8 cellular contexts compared by ENCODE assay signal in the genomic region with DNA sequence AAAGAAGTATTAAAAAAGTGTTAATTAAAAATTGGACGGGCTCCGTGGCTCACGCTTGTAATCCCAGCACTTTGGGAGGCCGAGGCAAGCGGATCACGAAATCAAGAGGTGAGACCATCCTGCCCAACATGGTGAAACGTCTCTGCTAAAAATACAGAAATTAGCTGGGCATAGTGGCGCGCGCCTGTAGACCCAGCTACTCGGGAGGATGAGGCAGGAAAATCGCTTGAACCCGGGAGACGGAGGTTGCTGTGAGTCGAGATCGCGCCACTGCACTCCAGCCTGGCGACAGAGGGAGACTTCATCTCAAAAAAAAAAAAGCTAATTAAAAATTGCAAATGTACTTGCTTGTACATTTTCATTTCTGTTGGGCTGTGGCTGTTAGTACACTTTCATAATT. TPM values are rescaled to one million over a fixed set of nuclear protein-coding genes. Genes with fewer than 3 reads are reported as not detected.
DNase-seq lines count a peak whose midpoint lies in the region; TF ChIP-seq lines count a peak whose summit lies in the region.
"Not testable (repeated sequence)": the region's sequence is repeated elsewhere in the genome, so short reads cannot be mapped to it uniquely, and the experiment has no call there.

No MANE protein-coding gene starts in this region.

- not testable (repeated sequence) for H3K9me3 Mint-ChIP-seq in activated CD4-positive, alpha-beta T cell treated with anti-CD3 and anti-CD28 coated beads, Interleukin-2, amount 10 ng/mL, durations not matched to agents 24 days and 14 days; MCF 10A (ENCODE audit: unreplicated experiment); type B pancreatic cell

- not testable (repeated sequence) for H3K27me3 Mint-ChIP-seq in activated CD4-positive, alpha-beta T cell treated with anti-CD3 and anti-CD28 coated beads, Interleukin-2, amount 10 ng/mL, durations not matched to agents 24 days and 14 days; MCF 10A (ENCODE audit: insufficient read depth, unreplicated experiment); type B pancreatic cell

- H3K14ac ChIP-seq in mesenchymal stem cell (ENCODE audit: low read length in 2 of 2) = not testable (repeated sequence)

- H3K4me1 Mint-ChIP-seq in activated CD4-positive, alpha-beta T cell treated with anti-CD3 and anti-CD28 coated beads, Interleukin-2, amount 10 ng/mL, durations not matched to agents 24 days and 14 days = peaks cover 35% of the 10 kb centered on the region
- H3K4me1 Mint-ChIP-seq in MCF 10A (ENCODE audit: insufficient read depth, unreplicated experiment) = peaks cover 19% of the 10 kb centered on the region
- peaks cover 29% of the 10 kb centered on the region for H3K4me1 Mint-ChIP-seq in type B pancreatic cell (ENCODE audit: unreplicated experiment)

- DNase-seq in DMS79 treated with DMSO at 0.1 percent for 48 hours (lab: John Stamatoyannopoulos, UW) (peak; percentile 30), mesenchymal stem cell (peak; percentile 6)
- DNase-seq in activated CD4-positive, alpha-beta T cell treated with anti-CD3 and anti-CD28 coated beads, Interleukin-2, amount 10 ng/mL, durations not matched to agents 24 days and 14 days; MCF 10A (ENCODE audit: unreplicated experiment); fibroblast of the aortic adventitia (ENCODE audit: low read depth); prostate gland (ENCODE audit: low spot score); type B pancreatic cell (ENCODE audit: extremely low spot score, unreplicated experiment): not testable (repeated sequence)

- H3K18ac ChIP-seq in mesenchymal stem cell (ENCODE audit: low read depth in 1 of 2, low read length in 2 of 2) = not testable (repeated sequence)

- not testable (repeated sequence) for TF ChIP-seq CTCF in Loucy (conservative IDR thresholded peaks at IDR 0.05; ENCODE audit: low read length); MCF 10A (IDR thresholded peaks at IDR 0.05; ENCODE audit: unreplicated experiment); fibroblast of the aortic adventitia (IDR thresholded peaks at IDR 0.05; ENCODE audit: insufficient read depth, low read length); prostate gland (IDR thresholded peaks at IDR 0.05); type B pancreatic cell (conservative IDR thresholded peaks at IDR 0.05)

- H3K9me3 ChIP-seq in Loucy (ENCODE audit: insufficient read depth, low read depth, low read length); mesenchymal stem cell (ENCODE audit: control insufficient read depth, low read length); prostate gland: not testable (repeated sequence)

- H3K36me3 ChIP-seq in Loucy (ENCODE audit: insufficient read depth, low read length); prostate gland: not testable (repeated sequence)
- peaks cover 14 to 26% of the 10 kb centered on the region in 2 experiments for H3K36me3 ChIP-seq in mesenchymal stem cell (ENCODE audit: control insufficient read depth in 1 of 2, insufficient read depth in 2 of 2, low read depth in 1 of 2, low read length in 2 of 2)

- peaks cover 23% of the 10 kb centered on the region for H3K36me3 Mint-ChIP-seq in activated CD4-positive, alpha-beta T cell treated with anti-CD3 and anti-CD28 coated beads, Interleukin-2, amount 10 ng/mL, durations not matched to agents 24 days and 14 days (ENCODE audit: low read depth)
- H3K36me3 Mint-ChIP-seq in MCF 10A (ENCODE audit: insufficient read depth, unreplicated experiment) = peaks cover 29% of the 10 kb centered on the region
- H3K36me3 Mint-ChIP-seq in type B pancreatic cell = not testable (repeated sequence)

- TF ChIP-seq POLR2A in prostate gland (IDR thresholded peaks at IDR 0.05) = not testable (repeated sequence)

- peaks cover 45% of the 10 kb centered on the region for H3K4me1 ChIP-seq in Loucy (ENCODE audit: insufficient read depth, low read length, poor library complexity, severe bottlenecking)
- H3K4me1 ChIP-seq in mesenchymal stem cell (ENCODE audit: control insufficient read depth, insufficient read depth, low read depth, low read length); prostate gland (replicated peaks): not testable (repeated sequence)

- not testable (repeated sequence) for H3K27me3 ChIP-seq in Loucy (ENCODE audit: insufficient read depth, low read length, poor library complexity, severe bottlenecking); mesenchymal stem cell (ENCODE audit: control insufficient read depth in 1 of 2, insufficient read depth in 1 of 2, low read length in 2 of 2); prostate gland (replicated peaks; ENCODE audit: insufficient read depth)

- POLR2A ChIA-PET in MCF 10A (lab: Yijun Ruan, JAX) = interaction anchor here (0.7 to 5.2 kb wide), 10 partner anchors 8 to 318 kb away, joined by 4 to 65 read pairs (median 12); a partner anchor contains a TSS

- not testable (repeated sequence) for H2BK5ac ChIP-seq in mesenchymal stem cell (ENCODE audit: low read depth, low read length, poor library complexity, severe bottlenecking)

- H3K23ac ChIP-seq in mesenchymal stem cell (ENCODE audit: low read length in 2 of 2) = not testable (repeated sequence)

- H3K4me2 ChIP-seq in Loucy (ENCODE audit: low read depth, low read length, poor library complexity, severe bottlenecking) (peak overlapping the region; percentile 94), mesenchymal stem cell (ENCODE audit: low read length, poor library complexity, severe bottlenecking) (peak overlapping the region; percentile 74)

- 84% methylated on average over 13 of the region's 18 CpGs for WGBS in mesenchymal stem cell
- WGBS in prostate gland = 57% methylated on average over 18 of the region's 18 CpGs

- H3K9me2 ChIP-seq in Loucy (replicated peaks; ENCODE audit: low read depth, low read length) = not testable (repeated sequence)

- H3K27ac Mint-ChIP-seq in activated CD4-positive, alpha-beta T cell treated with anti-CD3 and anti-CD28 coated beads, Interleukin-2, amount 10 ng/mL, durations not matched to agents 24 days and 14 days = not testable (repeated sequence)
- H3K27ac Mint-ChIP-seq in MCF 10A (ENCODE audit: low read depth, unreplicated experiment) (peak overlapping the region; percentile 85), type B pancreatic cell (peak overlapping the region; percentile 90)

- H4K20me1 ChIP-seq in Loucy (ENCODE audit: insufficient read depth, low read length, poor library complexity, severe bottlenecking) = peaks cover 44% of the 10 kb centered on the region

- not testable (repeated sequence) for H2BK120ac ChIP-seq in mesenchymal stem cell (ENCODE audit: low read depth, low read length)

- peak overlapping the region; percentile 95 for H3K4me3 Mint-ChIP-seq in activated CD4-positive, alpha-beta T cell treated with anti-CD3 and anti-CD28 coated beads, Interleukin-2, amount 10 ng/mL, durations not matched to agents 24 days and 14 days
- H3K4me3 Mint-ChIP-seq in MCF 10A (ENCODE audit: unreplicated experiment) (peak overlapping the region; percentile 93), type B pancreatic cell (peak overlapping the region; percentile 95)

- not testable (repeated sequence) for H2AK5ac ChIP-seq in mesenchymal stem cell (ENCODE audit: low read length, severe bottlenecking)

- not testable (repeated sequence) for H3K27ac ChIP-seq in mesenchymal stem cell (ENCODE audit: low read length, poor library complexity, severe bottlenecking); prostate gland

- CTCF ChIA-PET in MCF 10A (lab: Yijun Ruan, JAX) = interaction anchor here (0.6 to 2.0 kb wide), 6 partner anchors 9 to 68 kb away, joined by 3 to 6 read pairs (median 4); no protein-coding TSS in a partner anchor

- not testable (repeated sequence) for H3F3A ChIP-seq in Loucy (ENCODE audit: low read depth)

- H3K79me1 ChIP-seq in mesenchymal stem cell (replicated peaks; ENCODE audit: low read length, poor library complexity, severe bottlenecking) = not testable (repeated sequence)

- H3K9ac ChIP-seq in Loucy (ENCODE audit: low read depth, low read length, poor library complexity, severe bottlenecking) (peak overlapping the region; percentile 83), mesenchymal stem cell (ENCODE audit: low read length) (peak overlapping the region; percentile 96)

- H2BK12ac ChIP-seq in mesenchymal stem cell (ENCODE audit: low read length in 2 of 2) = not testable (repeated sequence)

- H3K79me2 ChIP-seq in Loucy (ENCODE audit: insufficient read depth, low read length) = peaks cover 89% of the 10 kb centered on the region

- not testable (repeated sequence) for H4K8ac ChIP-seq in mesenchymal stem cell (ENCODE audit: low read length)

- BruUV-seq in MCF 10A (replicated peaks; lab: Mats Ljungman, UMichigan) = not testable (repeated sequence)

- intact Hi-C loops in activated CD4-positive, alpha-beta T cell treated with anti-CD3 and anti-CD28 coated beads, Interleukin-2, amount 10 ng/mL, durations not matched to agents 24 days and 14 days (cut with micrococcal nuclease) = loop anchor here (2.0 kb wide), 3 partner anchors 35 to 357 kb away; a partner anchor contains a TSS
- intact Hi-C loops in MCF 10A (cut with micrococcal nuclease) = not testable (repeated sequence)
- intact Hi-C loops in prostate gland (cut with DNase I) = loop anchor here (10.0 kb wide), 1 partner anchor 151 kb away; a partner anchor contains a TSS

- H4K91ac ChIP-seq in mesenchymal stem cell (ENCODE audit: low read length) = not testable (repeated sequence)

- peak overlapping the region; percentile 90 for H3K4me3 ChIP-seq in Loucy (ENCODE audit: low read length, poor library complexity, severe bottlenecking)
- H3K4me3 ChIP-seq in fibroblast of the aortic adventitia (ENCODE audit: low read depth, low read length) = peak overlapping the region; percentile 63
- peak overlapping the region; percentile 31 to 98 for H3K4me3 ChIP-seq in mesenchymal stem cell (ENCODE audit: insufficient read depth in 1 of 2, low read depth in 1 of 2, low read length in 2 of 2)
- peak overlapping the region; percentile 88 to 96 for H3K4me3 ChIP-seq in prostate gland

- H2BK15ac ChIP-seq in mesenchymal stem cell (ENCODE audit: low read depth, poor library complexity, severe bottlenecking) = not testable (repeated sequence)

- H2AFZ ChIP-seq in Loucy (ENCODE audit: low read length); mesenchymal stem cell (ENCODE audit: low read depth, low read length): not testable (repeated sequence)

- not testable (repeated sequence) for H3K4ac ChIP-seq in mesenchymal stem cell (ENCODE audit: low read depth in 1 of 2, low read length in 2 of 2)

RNA-seq across cellular contexts. Expression of a gene that starts 1.1 kb away (rescaled TPM):
- 38.4 and 41.2 TPM in 2 replicates for total RNA-seq in activated CD4-positive, alpha-beta T cell treated with anti-CD3 and anti-CD28 coated beads, Interleukin-2, amount 10 ng/mL, durations not matched to agents 24 days and 14 days
- 68.9 and 70.8 TPM in 2 replicates for total RNA-seq in MCF 10A (2022)
- 5.6 and 23.6 TPM in 2 replicates for total RNA-seq in fibroblast of the aortic adventitia (ENCODE audit: low replicate concordance)
- 63.1 TPM for polyA plus RNA-seq in mesenchymal stem cell (2013, experiment 1 of 2)
- polyA plus RNA-seq in mesenchymal stem cell (2013, experiment 2 of 2) = 58.9 TPM
- total RNA-seq in prostate gland = 10 to 100 TPM; 24.3 to 24.9 TPM
- 39.8 and 42.5 TPM in 2 replicates for total RNA-seq in type B pancreatic cell (ENCODE audit: low replicate concordance)

RNA-seq across cellular contexts. Expression of a gene that starts 1.4 kb away (rescaled TPM):
- total RNA-seq in activated CD4-positive, alpha-beta T cell treated with anti-CD3 and anti-CD28 coated beads, Interleukin-2, amount 10 ng/mL, durations not matched to agents 24 days and 14 days = 32.1 and 33.9 TPM in 2 replicates
- 30.9 and 35.3 TPM in 2 replicates for total RNA-seq in MCF 10A (2022)
- total RNA-seq in fibroblast of the aortic adventitia (ENCODE audit: low replicate concordance) = 20.9 and 37.9 TPM in 2 replicates
- polyA plus RNA-seq in mesenchymal stem cell (2013, experiment 1 of 2) = 14.8 TPM
- 14.4 TPM for polyA plus RNA-seq in mesenchymal stem cell (2013, experiment 2 of 2)
- total RNA-seq in prostate gland = 10 to 100 TPM; 31.2 to 33.3 TPM
- total RNA-seq in type B pancreatic cell (ENCODE audit: low replicate concordance) = 23.3 and 30.5 TPM in 2 replicates

RNA-seq across cellular contexts. Expression of a gene that starts 34.8 kb away (rescaled TPM):
- total RNA-seq in activated CD4-positive, alpha-beta T cell treated with anti-CD3 and anti-CD28 coated beads, Interleukin-2, amount 10 ng/mL, durations not matched to agents 24 days and 14 days = 22.7 and 23.6 TPM in 2 replicates
- total RNA-seq in MCF 10A (2022) (10.2 and 15.8 TPM in 2 replicates), fibroblast of the aortic adventitia (ENCODE audit: low replicate concordance) (4.7 and 9.2 TPM in 2 replicates), prostate gland (10 to 100 TPM; 19.6 to 40.4 TPM), type B pancreatic cell (ENCODE audit: low replicate concordance) (10.8 and 12.4 TPM in 2 replicates)
- polyA plus RNA-seq in mesenchymal stem cell (2013, experiment 1 of 2) = 3.6 TPM
- 3.8 TPM for polyA plus RNA-seq in mesenchymal stem cell (2013, experiment 2 of 2)

RNA-seq across cellular contexts. Expression of a gene that starts 41.2 kb away (rescaled TPM):
- 14.2 and 21.1 TPM in 2 replicates for total RNA-seq in activated CD4-positive, alpha-beta T cell treated with anti-CD3 and anti-CD28 coated beads, Interleukin-2, amount 10 ng/mL, durations not matched to agents 24 days and 14 days
- total RNA-seq in MCF 10A (2022) (5.7 and 8.5 TPM in 2 replicates), fibroblast of the aortic adventitia (ENCODE audit: low replicate concordance) (17.6 and 29.3 TPM in 2 replicates), prostate gland (1,000 to 10,000 TPM; 1,199 to 1,838 TPM), type B pancreatic cell (ENCODE audit: low replicate concordance) (180 and 323 TPM in 2 replicates)
- polyA plus RNA-seq in mesenchymal stem cell (2013, experiment 1 of 2) = 46.1 TPM
- 46.9 TPM for polyA plus RNA-seq in mesenchymal stem cell (2013, experiment 2 of 2)
